Comparison of ENCODE assay signal across 8 cellular contexts in the genomic region with DNA sequence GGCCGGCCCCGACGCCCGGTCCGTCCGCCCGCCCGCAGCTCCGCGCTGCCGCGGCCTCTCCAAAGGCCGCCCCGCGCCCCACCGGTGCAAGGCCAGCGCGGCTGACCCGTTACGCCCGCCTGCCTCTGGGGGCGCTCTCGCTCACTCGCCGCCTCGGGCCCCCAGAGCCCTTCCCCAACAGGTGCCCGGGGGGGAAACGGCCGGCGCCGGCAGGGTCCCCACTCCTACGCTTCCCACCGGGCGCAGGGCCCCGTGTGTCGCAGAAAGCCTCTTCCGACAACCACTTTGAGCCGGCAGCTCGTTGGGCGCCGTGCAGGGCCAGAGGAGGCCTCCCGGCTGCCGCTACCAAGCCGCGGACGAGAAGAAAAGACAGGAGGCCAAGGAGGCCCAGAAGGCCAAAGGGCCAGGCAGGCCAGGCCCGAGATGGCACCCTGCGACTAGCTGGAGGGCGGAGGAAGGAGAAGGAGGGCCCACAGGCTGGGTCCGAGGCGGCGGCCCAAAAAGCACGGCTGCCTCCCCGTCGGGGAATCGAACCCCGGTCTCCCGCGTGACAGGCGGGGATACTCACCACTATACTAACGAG.
DNase-seq lines count a peak whose midpoint lies in the region; ATAC-seq and TF ChIP-seq lines count a peak whose summit lies in the region.

No MANE protein-coding gene starts in this region.

- no peak overlapping the region for H3K27ac ChIP-seq in H9 (ENCODE audit: insufficient read length, low read depth, low read length)
- peak overlapping the region; percentile 46 to 67 for H3K27ac ChIP-seq in left lung

- no peak overlapping the region for H2AFZ ChIP-seq in H9 (ENCODE audit: low read length)

- no peak overlapping the region for H3T11ph ChIP-seq in H9 (ENCODE audit: low read length)

- no peaks in the 10 kb centered on the region for H3K79me2 ChIP-seq in H9 (ENCODE audit: insufficient read depth, low read length)

- peaks cover 9 to 10% of the 10 kb centered on the region in 2 experiments for H3K4me1 Mint-ChIP-seq in H9

- no peak overlapping the region for H2BK5ac ChIP-seq in H9 (ENCODE audit: insufficient read length, low read length)

- no peaks in the 10 kb centered on the region for H3K4me1 ChIP-seq in BE2C
- H3K4me1 ChIP-seq in H9 (ENCODE audit: insufficient read depth, low read length), result no peaks in the 10 kb centered on the region
- H3K4me1 ChIP-seq in left lung, result peaks cover 0 to 13% of the 10 kb centered on the region in 2 donors

- peak overlapping the region; percentile 49 for H3K9ac ChIP-seq in H9 (ENCODE audit: extremely low read depth, insufficient read length, low read length)

- no peaks in the 10 kb centered on the region for H3K36me3 ChIP-seq in BE2C
- H3K36me3 ChIP-seq in left lung, result no peaks in the 10 kb centered on the region

- peak overlapping the region; percentile 82 for H3K18ac ChIP-seq in H9 (ENCODE audit: insufficient read length, low read depth, low read length)

- H3K27me3 ChIP-seq in BE2C (no peaks in the 10 kb centered on the region), H9 (ENCODE audit: insufficient read depth, low read length) (peaks cover 13% of the 10 kb centered on the region; the same call in 1 of the 2 replicates), left lung (peaks cover 11 to 55% of the 10 kb centered on the region in 2 donors)

- intact Hi-C loops in left lung (cut with DNase I), result no loop called here

- H3K4me3 ChIP-seq in BE2C (ENCODE audit: low read depth, low read length) (peak overlapping the region; percentile 74), left lung (peak overlapping the region; percentile 40 to 58)

- peaks cover 59% of the 10 kb centered on the region for H3K27me3 Mint-ChIP-seq in H9 (ENCODE audit: low read depth)

- ATAC-seq in left lung (peak; percentile 80), HG03457 (IDR thresholded peaks at IDR 0.05; ENCODE audit: unreplicated experiment) (no peak)

- no peaks in the 10 kb centered on the region for H4K20me1 ChIP-seq in H9 (ENCODE audit: control insufficient read depth, insufficient read depth, insufficient read length)

- no peak overlapping the region for H2AK5ac ChIP-seq in H9 (ENCODE audit: insufficient read length, low read length)

- H3K9me3 ChIP-seq in BE2C (no peaks in the 10 kb centered on the region), H9 (ENCODE audit: control insufficient read depth, low read depth, low read length) (no peaks in the 10 kb centered on the region), left lung (no peaks in the 10 kb centered on the region)

- peak overlapping the region; percentile 82 to 91 for H3K4me3 Mint-ChIP-seq in H9

- H2BK120ac ChIP-seq in H9 (ENCODE audit: low read depth, low read length, poor library complexity, severe bottlenecking), result no peak overlapping the region

- H3K23me2 ChIP-seq in H9 (ENCODE audit: insufficient read length, low read depth, low read length, poor library complexity, severe bottlenecking), result no peaks in the 10 kb centered on the region

- DNase-seq in BE2C (peak; percentile 88), H9 (peak; percentile 75), SW480 (ENCODE audit: low spot score) (peak; percentile 63), left lung (peak; percentile 53 to 91), NCI-H2081 (lab: John Stamatoyannopoulos, UW) (no peak)
- peak; percentile 23 for DNase-seq in central memory CD4-positive, alpha-beta T cell
- DNase-seq in stimulated activated CD4-positive, alpha-beta T cell treated with anti-CD3 and anti-CD28 coated beads, TNF-alpha, amount 100 ng/mL, for 48 hours (ENCODE audit: low read depth in 3 of 3), result peak; percentile 27 to 66 (median 49)

- no CpG with 5 or more reads among the region's 61 CpGs for WGBS in H9 (ENCODE audit: extremely low coverage, insufficient read length, low lambda C conversion rate)

- no peak overlapping the region for H3K56ac ChIP-seq in H9 (ENCODE audit: insufficient read length, low read depth, low read length)

- no peak overlapping the region for H4K8ac ChIP-seq in H9 (replicated peaks; ENCODE audit: insufficient read length, low read depth, low read length)

- no peak overlapping the region for H2BK12ac ChIP-seq in H9 (ENCODE audit: insufficient read length, low read depth, low read length)

- no peak overlapping the region for H2BK15ac ChIP-seq in H9 (ENCODE audit: low read depth, low read length)

- peaks cover 4 to 5% of the 10 kb centered on the region in 2 experiments; a peak in 3 of 5 replicates for H3K9me3 Mint-ChIP-seq in H9

- no peak overlapping the region for H3K23ac ChIP-seq in H9 (ENCODE audit: insufficient read length, low read depth, low read length)

- H2BK20ac ChIP-seq in H9 (ENCODE audit: low read depth, low read length, poor library complexity, severe bottlenecking), result no peak overlapping the region

- no peaks in the 10 kb centered on the region for H3K79me1 ChIP-seq in H9 (ENCODE audit: insufficient read depth, low read depth, low read length, poor library complexity, severe bottlenecking)

- H3K14ac ChIP-seq in H9 (ENCODE audit: insufficient read depth, low read length), result peak overlapping the region; percentile 60; the same call in 1 of the 2 replicates

- no peak overlapping the region for H3K27ac Mint-ChIP-seq in H9

- H4K5ac ChIP-seq in H9 (ENCODE audit: insufficient read length, low read depth, low read length), result no peak overlapping the region

- H3K4me2 ChIP-seq in H9 (ENCODE audit: insufficient read depth, insufficient read length, low read length), result peak overlapping the region; percentile 36

- no peak overlapping the region for H3K4ac ChIP-seq in H9 (ENCODE audit: low read depth, low read length)

- peak; percentile 57 for TF ChIP-seq CTCF in BE2C (IDR thresholded peaks at IDR 0.05; ENCODE audit: low read depth, low read length)
- TF ChIP-seq CTCF in H9 (conservative IDR thresholded peaks at IDR 0.05), result peak; percentile 61
- TF ChIP-seq CTCF in left lung (IDR thresholded peaks at IDR 0.05), result peak; percentile 47 to 62

- H4K91ac ChIP-seq in H9 (ENCODE audit: insufficient read length, low read depth, low read length), result no peak overlapping the region

- H3K36me3 Mint-ChIP-seq in H9 (ENCODE audit: insufficient read depth in 1 of 3, low read depth in 3 of 3), result no peaks in the 10 kb centered on the region; a peak in 1 of 7 replicates

Comparison
In these comparisons a context has a peak if more than half of its experiments do, and no peak if none do; other contexts are left out.
1. DNase-seq: peak in BE2C (single experiment), H9 (single experiment), SW480 (single experiment), central memory CD4-positive, alpha-beta T cell (single experiment), left lung (2 of 2) and stimulated activated CD4-positive, alpha-beta T cell treated with anti-CD3 and anti-CD28 coated beads, TNF-alpha, amount 100 ng/mL, for 48 hours (3 of 3); none in NCI-H2081 (0 of 2).
2. Peak in every context shown above with its lines, with median percentiles within 50 percentile points of each other: CTCF ChIP-seq.